Comparison of ENCODE assay signal across 9 cellular contexts in the genomic region with DNA sequence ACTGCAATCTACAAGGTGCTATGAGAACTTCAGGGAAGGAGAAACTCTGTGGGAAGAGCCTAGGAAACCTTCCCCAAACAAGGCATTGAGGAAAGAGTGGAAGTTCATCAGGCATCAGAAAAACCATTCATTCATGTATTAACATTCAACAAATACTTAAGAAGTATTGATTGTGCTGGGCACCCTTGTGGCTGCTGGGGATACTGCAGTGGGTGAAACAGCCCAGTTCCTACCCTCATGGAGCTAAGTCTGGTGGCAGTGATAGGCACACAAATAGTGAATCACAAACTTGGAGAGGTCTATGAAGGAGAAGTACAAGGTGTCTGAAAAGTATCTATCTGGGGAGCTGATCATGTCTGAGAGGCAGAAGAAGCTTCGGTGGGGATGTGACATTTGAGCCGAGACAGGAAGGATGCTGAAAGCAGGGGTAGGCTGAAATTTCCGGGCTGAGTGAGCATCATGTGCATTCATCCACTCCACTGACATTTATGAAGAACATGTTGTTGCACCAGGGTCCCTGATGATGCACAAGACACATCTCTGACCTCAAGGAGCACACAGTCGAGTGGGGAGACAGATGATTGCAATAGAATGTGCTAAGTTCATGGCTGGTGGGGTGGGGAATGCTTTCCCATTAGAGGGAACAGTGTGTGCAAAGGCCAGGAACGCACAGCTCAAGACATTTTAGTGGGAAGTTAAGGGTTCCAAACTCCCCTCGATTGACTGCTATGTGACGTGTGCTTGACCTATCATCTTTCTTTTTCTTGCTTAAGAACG.
DNase-seq lines count a peak whose midpoint lies in the region; ATAC-seq, FAIRE-seq and TF ChIP-seq lines count a peak whose summit lies in the region.
"Had no signal": no experiment of that assay in that cellular context is flagged by ENCODE, and none has a peak within 500 bp of the region (broad histone marks: within the 10 kb centered on the region; RNA-seq: fewer than 3 reads in every experiment).

No MANE protein-coding gene starts in this region.

- no peak for TF ChIP-seq POLR2A in NB4 (IDR thresholded peaks at IDR 0.05; ENCODE audit: extremely low read depth, insufficient read length)

- peaks cover 0 to 3% of the 10 kb centered on the region in 2 donors for H3K27me3 Mint-ChIP-seq in CD8-positive, alpha-beta memory T cell
- H3K27me3 Mint-ChIP-seq in astrocyte (ENCODE audit: low read depth, unreplicated experiment), result peaks cover 11% of the 10 kb centered on the region
- peaks cover 8% of the 10 kb centered on the region for H3K27me3 Mint-ChIP-seq in nephron (ENCODE audit: low read depth)

- H2AFZ ChIP-seq in astrocyte (ENCODE audit: low read depth, low read length), result no peak overlapping the region

- H4K20me1 ChIP-seq in astrocyte (ENCODE audit: insufficient read depth, low read length), result no peaks in the 10 kb centered on the region

- H3K9me3 ChIP-seq in CD8-positive, alpha-beta memory T cell (ENCODE audit: low read length), result peaks cover 8% of the 10 kb centered on the region
- no peaks in the 10 kb centered on the region for H3K9me3 ChIP-seq in astrocyte (ENCODE audit: insufficient read depth, low read depth, low read length)

- CTCF ChIA-PET in CD8-positive, alpha-beta memory T cell (lab: Charles Lee), result interaction anchor here (1.2 to 2.5 kb wide), 15 partner anchors 10 to 267 kb away, joined by 3 to 17 read pairs (median 5); no protein-coding TSS in a partner anchor

- peak in 2 of 5 donors; percentile 10 to 54 for DNase-seq in CD8-positive, alpha-beta memory T cell
- DNase-seq in NB4 (ENCODE audit: low read depth) (peak; percentile 7), astrocyte (ENCODE audit: low read depth) (no peak), NCI-H345 treated with DMSO at 0.1 percent for 48 hours (lab: John Stamatoyannopoulos, UW; ENCODE audit: unreplicated experiment) (no peak), glomerular visceral epithelial cell (ENCODE audit: extremely low spot score) (no peak), islet precursor cell (no peak)
- DNase-seq: NCI-H524 had no signal

- POLR2A ChIA-PET in CD8-positive, alpha-beta memory T cell (lab: Charles Lee), result interaction anchor here (0.6 to 1.6 kb wide), 4 partner anchors 11 to 138 kb away, joined by 3 to 7 read pairs (median 4); no protein-coding TSS in a partner anchor

- peaks cover 11 to 14% (median 11%) of the 10 kb centered on the region in 5 donors for H3K9me3 Mint-ChIP-seq in CD8-positive, alpha-beta memory T cell
- H3K9me3 Mint-ChIP-seq in astrocyte (ENCODE audit: unreplicated experiment), result peaks cover 5% of the 10 kb centered on the region
- H3K9me3 Mint-ChIP-seq in nephron, result peaks cover 13% of the 10 kb centered on the region

- peak; percentile 51 for TF ChIP-seq CTCF in NB4 (IDR thresholded peaks at IDR 0.05; ENCODE audit: low read depth, low read length)
- TF ChIP-seq CTCF in astrocyte (IDR thresholded peaks at IDR 0.05; ENCODE audit: insufficient read depth, low read depth, low read length), result peak; percentile 45
- TF ChIP-seq CTCF in nephron (IDR thresholded peaks at IDR 0.05; ENCODE audit: unreplicated experiment in 3 of 3), result peak in 1 of 3 experiments; percentile 15

- peak overlapping the region in 4 of 7 donors; percentile 0 to 38 (median 10) for H3K4me3 Mint-ChIP-seq in CD8-positive, alpha-beta memory T cell
- H3K4me3 Mint-ChIP-seq in astrocyte (ENCODE audit: unreplicated experiment) (no peak overlapping the region), nephron (no peak overlapping the region)

- no peaks in the 10 kb centered on the region for H3K36me3 ChIP-seq in CD8-positive, alpha-beta memory T cell (ENCODE audit: insufficient read depth, low read length)
- no peaks in the 10 kb centered on the region for H3K36me3 ChIP-seq in astrocyte (ENCODE audit: insufficient read depth, low read length)

- H3K27ac ChIP-seq in CD8-positive, alpha-beta memory T cell (ENCODE audit: low read depth, low read length), result no peak overlapping the region
- no peak overlapping the region for H3K27ac ChIP-seq in astrocyte (ENCODE audit: low read depth, low read length)

- no peak for FAIRE-seq in astrocyte (lab: Jason Lieb, UNC)

- no peaks in the 10 kb centered on the region for H3K4me1 ChIP-seq in CD8-positive, alpha-beta memory T cell (ENCODE audit: insufficient read depth, low read length)
- no peaks in the 10 kb centered on the region for H3K4me1 ChIP-seq in astrocyte (ENCODE audit: insufficient read depth, low read length)

- H3K27ac Mint-ChIP-seq in CD8-positive, alpha-beta memory T cell, result peak overlapping the region in 7 of 8 donors; percentile 1 to 91 (median 66)
- H3K27ac Mint-ChIP-seq in astrocyte (ENCODE audit: unreplicated experiment) (no peak overlapping the region), nephron (peak overlapping the region in 2 of 3 experiments; percentile 57 to 65)

- peaks cover 5 to 20% (median 7%) of the 10 kb centered on the region in 3 donors for H3K36me3 Mint-ChIP-seq in CD8-positive, alpha-beta memory T cell
- H3K36me3 Mint-ChIP-seq in astrocyte (ENCODE audit: low read depth, unreplicated experiment), result peaks cover 2% of the 10 kb centered on the region
- H3K36me3 Mint-ChIP-seq in nephron (ENCODE audit: low read depth), result peaks cover 14% of the 10 kb centered on the region

- peaks cover 12 to 34% (median 23%) of the 10 kb centered on the region in 3 donors for H3K4me1 Mint-ChIP-seq in CD8-positive, alpha-beta memory T cell
- H3K4me1 Mint-ChIP-seq in astrocyte (ENCODE audit: low read depth, unreplicated experiment) (no peaks in the 10 kb centered on the region), nephron (peaks cover 6% of the 10 kb centered on the region)

- H3K79me2 ChIP-seq in astrocyte (ENCODE audit: insufficient read depth, low read length), result no peaks in the 10 kb centered on the region

- no peak overlapping the region for H3K4me2 ChIP-seq in astrocyte (ENCODE audit: low read length)

- H3K27me3 ChIP-seq in CD8-positive, alpha-beta memory T cell (ENCODE audit: insufficient read depth, low read length, poor library complexity, severe bottlenecking), result no peaks in the 10 kb centered on the region
- H3K27me3 ChIP-seq in astrocyte (ENCODE audit: insufficient read depth, low read length), result peaks cover 4% of the 10 kb centered on the region

- ATAC-seq in HG03097 (IDR thresholded peaks at IDR 0.05; ENCODE audit: low FRiP score, unreplicated experiment), result no peak

- no peak overlapping the region for H3K4me3 ChIP-seq in CD8-positive, alpha-beta memory T cell (ENCODE audit: low read length)
- H3K4me3 ChIP-seq in NB4 (ENCODE audit: low read depth, low read length), result no peak overlapping the region
- H3K4me3 ChIP-seq in astrocyte (ENCODE audit: insufficient read depth, low read depth, low read length), result no peak overlapping the region

- no peak overlapping the region for H3K9ac ChIP-seq in astrocyte (ENCODE audit: low read length)

Comparison
In these comparisons a context has a peak if more than half of its experiments do, and no peak if none do; other contexts are left out.
1. H3K4me3 Mint-ChIP-seq: peak in CD8-positive, alpha-beta memory T cell (4 of 7); none in astrocyte (single experiment) and nephron (0 of 3).